In the genomic region with DNA sequence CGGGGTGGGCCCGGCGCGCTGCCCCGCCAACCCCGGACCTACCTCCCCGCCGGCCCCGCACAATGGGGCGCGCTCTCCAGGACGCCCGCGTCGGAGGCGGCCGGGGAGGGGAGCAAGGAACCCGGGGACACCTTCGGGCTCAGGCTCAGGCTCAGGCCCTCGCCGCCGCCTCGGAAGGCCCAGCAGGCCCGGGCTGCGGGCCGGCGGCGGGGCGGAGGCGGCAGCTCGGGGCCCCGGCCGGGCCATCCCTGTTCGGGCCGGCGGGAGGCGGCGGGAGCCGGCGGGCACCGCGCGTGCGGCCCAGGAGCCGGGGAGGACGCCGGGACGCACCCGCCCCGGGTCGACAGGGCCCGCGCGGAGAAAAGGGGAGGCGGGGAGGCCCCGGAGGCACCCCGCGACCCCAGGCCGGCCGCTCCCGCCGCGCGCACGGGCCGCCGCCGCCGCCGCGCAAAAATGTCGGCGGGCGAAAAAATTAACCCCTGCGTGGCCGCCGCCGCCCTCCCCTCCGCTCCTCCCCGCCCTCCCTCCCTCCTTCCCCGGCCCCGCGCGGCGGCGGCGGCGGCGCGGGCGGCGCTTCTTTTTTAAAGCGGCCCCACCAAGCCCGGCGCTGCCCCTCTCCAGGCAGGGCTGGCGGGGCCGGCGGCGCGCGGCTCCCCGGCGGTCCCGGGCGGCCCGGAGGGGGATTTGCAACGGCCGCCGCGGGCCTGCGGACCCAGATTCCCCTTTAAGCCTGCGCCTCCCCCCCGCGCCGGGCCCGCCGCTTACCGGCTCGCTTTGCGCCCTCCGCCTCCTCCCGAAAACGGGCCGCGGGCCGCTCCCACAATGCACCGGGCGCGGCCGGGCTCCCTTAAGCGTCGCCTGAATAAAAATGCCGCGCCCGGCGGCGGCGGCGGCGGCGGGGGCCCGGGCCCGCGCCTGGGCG, we compare ENCODE assay signal across 8 cellular contexts. TPM values are rescaled to one million over a fixed set of nuclear protein-coding genes. Genes with fewer than 3 reads are reported as not detected.
DNase-seq lines count a peak whose midpoint lies in the region; ATAC-seq, FAIRE-seq and TF ChIP-seq lines count a peak whose summit lies in the region.

No MANE protein-coding gene starts in this region.

- peak overlapping the region; percentile 79 for H2BK5ac ChIP-seq in H1 (ENCODE audit: low read depth, low read length)

- no peak overlapping the region for H2AFZ ChIP-seq in H1 (ENCODE audit: low read length)

- peak overlapping the region; percentile 87 for H3K27ac ChIP-seq in H1 (ENCODE audit: low read depth, low read length)

- peaks cover 24% of the 10 kb centered on the region for H3K23me2 ChIP-seq in H1 (ENCODE audit: low read depth, low read length)

- in situ Hi-C loops in GM18951 (cut with MboI; ENCODE audit: low sequenced_read_pairs, unreplicated experiment), result no loop called here

- no peak overlapping the region for H2BK15ac ChIP-seq in H1 (ENCODE audit: low read length)

- H3K9me3 ChIP-seq in H1 (ENCODE audit: insufficient read depth in 2 of 2, low read depth in 1 of 2, low read length in 1 of 2), result no peaks in the 10 kb centered on the region

- H2BK120ac ChIP-seq in H1 (replicated peaks; ENCODE audit: low read depth, low read length), result no peak overlapping the region

- no peak for TF ChIP-seq RAD21 in H1 (IDR thresholded peaks at IDR 0.05 in 1 of 2, conservative IDR thresholded peaks at IDR 0.05 in 1 of 2; ENCODE audit: low read depth in 2 of 2, low read length in 2 of 2)

- H3K79me1 ChIP-seq in H1 (ENCODE audit: low read depth, low read length), result peaks cover 3% of the 10 kb centered on the region; the same call in 1 of the 2 replicates

- no peak overlapping the region for H3K23ac ChIP-seq in H1 (ENCODE audit: insufficient read length)

- WGBS in H1 (ENCODE audit: extremely low coverage in 1 of 2, insufficient coverage in 1 of 2, insufficient read length in 1 of 2, insufficient replicate concordance in 2 of 2, low coverage in 1 of 2, low lambda C conversion rate in 2 of 2, missing lambda C conversion rate in 1 of 2), 2 experiments, result 2% methylated on average over 34 of the region's 145 CpGs; no CpG with 5 or more reads in 1 of the 2 experiments

- peak; percentile 49 for DNase-seq in AG09319 (ENCODE audit: extremely low read depth, low read depth)
- DNase-seq in NCI-H82 treated with DMSO at 0.1 percent for 48 hours (lab: John Stamatoyannopoulos, UW; ENCODE audit: unreplicated experiment), result peak; percentile 21
- DNase-seq in activated CD8-positive, alpha-beta memory T cell treated with anti-CD3 and anti-CD28 coated beads for 48 hours (ENCODE audit: low read depth in 2 of 3, low spot score in 2 of 3), result peak; percentile 41 to 56 (median 48)
- peak in 1 of 2 experiments; percentile 65 for DNase-seq in H1 (ENCODE audit: low read depth in 1 of 2, low spot score in 2 of 2)
- DNase-seq in mesenteric fat pad (ENCODE audit: low spot score), result peak; percentile 93
- DNase-seq in stimulated activated CD8-positive, alpha-beta memory T cell treated with anti-CD3 and anti-CD28 coated beads, Interleukin-15, amount 100 ng/mL, for 1 hour (ENCODE audit: low read depth), result peak; percentile 52

- H3K36me3 ChIP-seq in H1 (ENCODE audit: control insufficient read depth in 2 of 4, insufficient read depth in 4 of 4, low read length in 3 of 4), result peaks cover 6 to 27% (median 7%) of the 10 kb centered on the region in 4 experiments; a peak in 5 of 8 replicates

- H3K27me3 ChIP-seq in H1 (replicated peaks in 1 of 4; ENCODE audit: control insufficient read depth in 3 of 4, extremely low read depth in 1 of 4, insufficient read depth in 3 of 4, low read length in 3 of 4), result no peaks in the 10 kb centered on the region

- peak overlapping the region; percentile 65 to 87 (median 75) for H3K4me3 ChIP-seq in H1 (ENCODE audit: extremely low read depth in 1 of 4, insufficient read depth in 2 of 4, low read depth in 3 of 4, low read length in 4 of 4)

- peak; percentile 58 for ATAC-seq in HG03175 (IDR thresholded peaks at IDR 0.05; ENCODE audit: unreplicated experiment)

- peak overlapping the region; percentile 90 for H4K5ac ChIP-seq in H1 (ENCODE audit: insufficient read length, low read depth, low read length)

- H3K4ac ChIP-seq in H1 (replicated peaks; ENCODE audit: insufficient read length, low read depth, low read length), result no peak overlapping the region

- TF ChIP-seq CTCF in AG09319 (IDR thresholded peaks at IDR 0.05; ENCODE audit: low read depth, low read length) (no peak), H1 (IDR thresholded peaks at IDR 0.05; ENCODE audit: control extremely low read depth in 1 of 3, insufficient read depth in 1 of 3, low read depth in 1 of 3, low read length in 3 of 3) (no peak)

- no peak overlapping the region for H2AK5ac ChIP-seq in H1 (ENCODE audit: low read depth, low read length)

- peaks cover 13 to 37% (median 24%) of the 10 kb centered on the region in 4 experiments for H3K4me1 ChIP-seq in H1 (replicated peaks in 1 of 4; ENCODE audit: control insufficient read depth in 3 of 4, insufficient read depth in 4 of 4, low read length in 3 of 4)

- H2BK12ac ChIP-seq in H1 (ENCODE audit: low read depth, low read length), result no peak overlapping the region; the same call in 1 of the 2 replicates

- no peak for FAIRE-seq in H1 (lab: Jason Lieb, UNC)

- H3K14ac ChIP-seq in H1 (ENCODE audit: insufficient read length), result no peak overlapping the region

- H3K79me2 ChIP-seq in H1 (ENCODE audit: control insufficient read depth in 1 of 2, insufficient read depth in 2 of 2, low read length in 2 of 2), result peaks cover 33 to 46% of the 10 kb centered on the region in 2 experiments

- peak overlapping the region; percentile 67 for H4K91ac ChIP-seq in H1 (replicated peaks; ENCODE audit: insufficient read length, low read length)

- H4K20me1 ChIP-seq in H1 (replicated peaks in 1 of 2; ENCODE audit: control insufficient read depth in 1 of 2, insufficient read depth in 2 of 2, low read length in 2 of 2), result peaks cover 3 to 9% of the 10 kb centered on the region in 2 experiments

- CTCF ChIA-PET in H1 (lab: Charles Lee; ENCODE audit: partially characterized antibody), result no interaction called here

- H4K8ac ChIP-seq in H1 (ENCODE audit: extremely low read depth, insufficient read depth, low read length), result peak overlapping the region; percentile 99

- H3K4me2 ChIP-seq in H1 (ENCODE audit: insufficient read depth in 1 of 2, low read depth in 2 of 2, low read length in 2 of 2), result peak overlapping the region; percentile 67 to 85; a peak in 3 of 4 replicates

- TF ChIP-seq POLR2A in GM18951 (IDR thresholded peaks at IDR 0.05; ENCODE audit: extremely low read depth, insufficient read depth, insufficient read length) (peak; percentile 57), H1 (IDR thresholded peaks at IDR 0.05; ENCODE audit: control extremely low read depth in 1 of 2, low read depth in 2 of 2, low read length in 2 of 2) (peak in 1 of 2 experiments; percentile 22)

- peak overlapping the region; percentile 27 for H3K56ac ChIP-seq in H1 (replicated peaks; ENCODE audit: insufficient read length, low read depth, low read length)

- TF ChIP-seq EP300 in H1 (IDR thresholded peaks at IDR 0.05; ENCODE audit: borderline replicate concordance in 1 of 2, low read depth in 2 of 2, low read length in 2 of 2), result 0 out of 3 replicates have a peak, but pooled peaks of 1 of the 2 experiments have one; percentile 7

- peak overlapping the region; percentile 51; the same call in 1 of the 2 replicates for H3K18ac ChIP-seq in H1 (ENCODE audit: extremely low read depth, low read length)

- POLR2A ChIA-PET in H1 (lab: Charles Lee; ENCODE audit: partially characterized antibody), result interaction anchor here (0.5 to 6.4 kb wide), 4 partner anchors 19 to 138 kb away, joined by 3 to 77 read pairs (median 3); no protein-coding TSS in a partner anchor

- peak overlapping the region; percentile 86 to 100 (median 88) for H3K9ac ChIP-seq in H1 (replicated peaks in 1 of 4; ENCODE audit: extremely low read depth in 1 of 4, low read depth in 3 of 4, low read length in 3 of 4)

- H2BK20ac ChIP-seq in H1 (ENCODE audit: low read length), result no peak overlapping the region

TF ChIP-seq in H1, 55 proteins besides CTCF, POLR2A, EP300 and RAD21 (continues in another document):
- TF ChIP-seq ASH2L (IDR thresholded peaks at IDR 0.05; ENCODE audit: low read length) (no peak), SIX5 (IDR thresholded peaks at IDR 0.05; ENCODE audit: low read depth, low read length) (no peak), TCF12 (IDR thresholded peaks at IDR 0.05; ENCODE audit: low read depth, low read length) (no peak), KDM4A (IDR thresholded peaks at IDR 0.05; ENCODE audit: low read depth, low read length, severe bottlenecking) (peak; percentile 6), PHF8 (conservative IDR thresholded peaks at IDR 0.05; ENCODE audit: low read depth, low read length) (peak; percentile 29; the same call in 1 of the 2 replicates), SIN3A (conservative IDR thresholded peaks at IDR 0.05 in 1 of 2, IDR thresholded peaks at IDR 0.05 in 1 of 2; ENCODE audit: low read depth in 1 of 2, low read length in 2 of 2) (no peak), TBP (IDR thresholded peaks at IDR 0.05; ENCODE audit: low read depth, low read length) (peak; percentile 2; the same call in 1 of the 2 replicates)

RNA-seq across cellular contexts. Expression of a gene that starts 0.6 kb away (rescaled TPM):
- 633 and 683 TPM in 2 replicates for total RNA-seq in H1 (2021; fragmentation: NEBNext Ultra II Directional; extraction: Animal tissue kit (Norgen Biotek cat#: 25700))
- 226 and 270 TPM in 2 replicates for polyA plus RNA-seq in H1 (2011; rRNA removed)
- 306 TPM for polyA plus RNA-seq in H1 (2011; cell fraction: cytosol; rRNA removed)
- polyA plus RNA-seq in H1 (2011; cell fraction: nucleus; rRNA removed), result 172 TPM
- polyA plus RNA-seq in H1 (2012, experiment 1 of 2), result 405 to 543 TPM (median 471 TPM) in 4 replicates
- polyA plus RNA-seq in H1 (2012, experiment 2 of 2), result 233 TPM
- 405 TPM for polyA plus RNA-seq in H1 (2013, experiment 1 of 2)
- 460 TPM for polyA plus RNA-seq in H1 (2013, experiment 2 of 2)
- polyA minus RNA-seq in H1 (2011; rRNA and poly(A)+ RNA removed), result 647 and 831 TPM in 2 replicates
- polyA minus RNA-seq in H1 (2011; cell fraction: cytosol; rRNA and poly(A)+ RNA removed), result 256 TPM
- polyA minus RNA-seq in H1 (2011; cell fraction: nucleus; rRNA and poly(A)+ RNA removed), result 193 TPM
- 38.0 TPM for total RNA-seq in mesenteric fat pad

RNA-seq across cellular contexts. Expression of a gene that starts 47.6 kb away (rescaled TPM):
- 22.7 and 23.2 TPM in 2 replicates for total RNA-seq in H1 (2021; fragmentation: NEBNext Ultra II Directional; extraction: Animal tissue kit (Norgen Biotek cat#: 25700))
- polyA plus RNA-seq in H1 (2011; rRNA removed), result 22.0 and 22.9 TPM in 2 replicates
- 21.8 TPM for polyA plus RNA-seq in H1 (2011; cell fraction: cytosol; rRNA removed)
- polyA plus RNA-seq in H1 (2011; cell fraction: nucleus; rRNA removed), result 18.3 TPM
- polyA plus RNA-seq in H1 (2012, experiment 1 of 2), result 21.9 to 27.0 TPM (median 24.9 TPM) in 4 replicates
- 4.4 TPM for polyA plus RNA-seq in H1 (2012, experiment 2 of 2)
- 25.6 TPM for polyA plus RNA-seq in H1 (2013, experiment 1 of 2)
- 26.3 TPM for polyA plus RNA-seq in H1 (2013, experiment 2 of 2)
- polyA minus RNA-seq in H1 (2011; rRNA and poly(A)+ RNA removed), result 10.4 and 10.5 TPM in 2 replicates
- 5.9 TPM for polyA minus RNA-seq in H1 (2011; cell fraction: cytosol; rRNA and poly(A)+ RNA removed)
- 9.7 TPM for polyA minus RNA-seq in H1 (2011; cell fraction: nucleus; rRNA and poly(A)+ RNA removed)
- total RNA-seq in mesenteric fat pad, result 44.1 TPM

Comparison
In these comparisons a context has a peak if more than half of its experiments do, and no peak if none do; other contexts are left out.
1. RNA of a gene that starts 0.6 kb away (total RNA-seq): 633 to 683 TPM in H1; 38.0 TPM in mesenteric fat pad (single experiment); every median in the first group is over 10 times any median in the second.